In the genomic region with DNA sequence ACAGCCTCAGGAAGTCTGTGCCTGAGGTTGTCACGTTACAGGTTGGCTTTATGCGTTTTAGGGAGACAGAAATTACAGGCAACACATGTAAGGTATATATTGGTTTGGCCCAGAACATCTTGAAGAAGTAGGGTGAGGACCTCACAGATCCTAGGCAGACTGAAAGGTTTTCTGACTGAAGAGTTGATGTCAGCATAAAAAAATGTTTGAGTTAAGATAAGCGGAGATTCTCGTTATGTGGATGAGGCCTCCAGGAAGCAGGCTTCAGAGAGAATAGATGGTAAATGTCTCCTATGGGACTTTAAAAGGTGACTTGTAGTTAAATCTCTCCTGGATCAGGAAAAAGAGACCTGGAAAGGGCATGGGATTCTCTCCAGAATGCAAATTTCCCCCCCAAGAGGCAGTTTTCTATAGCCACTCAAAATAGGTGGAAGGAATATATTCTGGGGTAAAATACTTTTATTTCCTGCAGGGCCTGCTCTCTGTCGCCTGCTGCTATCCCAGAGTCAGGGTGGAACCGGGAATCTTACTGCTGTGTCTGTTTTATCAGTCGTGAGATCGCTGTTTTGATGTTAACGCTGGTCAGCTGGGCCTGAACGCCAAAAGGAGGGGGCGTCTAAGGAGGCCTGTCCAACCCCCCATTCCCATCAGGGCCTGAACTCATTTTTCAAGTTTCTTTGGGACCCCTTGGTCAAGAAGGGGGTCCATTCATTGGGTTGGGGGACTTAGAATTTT, we compare ENCODE assay signal across 21 cellular contexts.
A peak's percentile ranks its signal among the peaks of the same experiment; 100 is the strongest.
DNase-seq lines count a peak whose midpoint lies in the region; ATAC-seq, FAIRE-seq and TF ChIP-seq lines count a peak whose summit lies in the region.
"Had no signal": no experiment of that assay in that cellular context is flagged by ENCODE, and none has a peak within 500 bp of the region (broad histone marks: within the 10 kb centered on the region; RNA-seq: fewer than 3 reads in every experiment).

No MANE protein-coding gene starts in this region.

- H3K4me1 Mint-ChIP-seq in natural killer cell: peaks cover 52 to 65% of the 10 kb centered on the region in 2 donors

- no peaks in the 10 kb centered on the region for H3K27me3 Mint-ChIP-seq in natural killer cell (ENCODE audit: low read depth in 2 of 2)
- H3K27me3 Mint-ChIP-seq: central memory CD8-positive, alpha-beta T cell had no signal

- FAIRE-seq in A549 (lab: Jason Lieb, UNC): no peak

- ATAC-seq in A549 (no peak), natural killer cell (no peak), HG02884 (IDR thresholded peaks at IDR 0.05; ENCODE audit: unreplicated experiment) (no peak)
- ATAC-seq: heart right ventricle; right lobe of liver; SK-N-SH treated with all-trans-retinoic acid at 6 μM for 48 hours; stimulated activated effector memory CD8-positive, alpha-beta T cell treated with anti-CD3 and anti-CD28 coated beads, Interleukin-12 subunit alpha, Interleukin-12 subunit beta, amount 100 ng/mL, for 72 hours had no signal

- TF ChIP-seq RAD21 in A549 (conservative IDR thresholded peaks at IDR 0.05 in 1 of 2, IDR thresholded peaks at IDR 0.05 in 1 of 2): no peak

- CTCF ChIA-PET in A549 (lab: Yijun Ruan, JAX) (no interaction called here), HEK293 (lab: Yijun Ruan, JAX) (interaction anchor here (0.6 kb wide), 1 partner anchor 14 kb away, joined by 3 read pairs; no protein-coding TSS in a partner anchor)

- no peaks in the 10 kb centered on the region for H3K36me3 ChIP-seq in HEK293 (ENCODE audit: control insufficient read depth in 2 of 2, insufficient read depth in 1 of 2, low read length in 2 of 2)
- H3K36me3 ChIP-seq: heart right ventricle, right lobe of liver had no signal

- TF ChIP-seq CTCF in A549 (IDR thresholded peaks at IDR 0.05): no peak
- TF ChIP-seq CTCF in HEK293 (tag by site-specific recombination; IDR thresholded peaks at IDR 0.05): no peak
- TF ChIP-seq CTCF in coronary artery (IDR thresholded peaks at IDR 0.05): no peak
- no peak for TF ChIP-seq CTCF in natural killer cell (IDR thresholded peaks at IDR 0.05)
- no peak for TF ChIP-seq CTCF in GM20000 (IDR thresholded peaks at IDR 0.05; ENCODE audit: extremely low read depth, missing control alignments)

- H3K9me3 ChIP-seq in A549 (no peaks in the 10 kb centered on the region), HEK293 (ENCODE audit: control insufficient read depth, insufficient read depth, low read depth, low read length) (no peaks in the 10 kb centered on the region)
- H3K9me3 ChIP-seq: heart right ventricle, right lobe of liver had no signal

- H3K4me3 ChIP-seq in A549: no peak overlapping the region
- H3K4me3 ChIP-seq in HEK293 (ENCODE audit: low read depth, low read length): no peak overlapping the region
- no peak overlapping the region for H3K4me3 ChIP-seq in coronary artery
- H3K4me3 ChIP-seq: right lobe of liver had no signal

- peaks cover 20% of the 10 kb centered on the region; the same call in 2 of the 3 replicates for H3K4me1 ChIP-seq in A549
- H3K4me1 ChIP-seq in HEK293 (ENCODE audit: control insufficient read depth, insufficient read depth, low read length): peaks cover 3% of the 10 kb centered on the region; the same call in 1 of the 2 replicates

- TF ChIP-seq POLR2A in A549 (IDR thresholded peaks at IDR 0.05; ENCODE audit: low read length): no peak

- peak overlapping the region; percentile 63 for H3K4me3 Mint-ChIP-seq in natural killer cell
- H3K4me3 Mint-ChIP-seq: central memory CD8-positive, alpha-beta T cell; H9; stimulated activated effector memory CD8-positive, alpha-beta T cell treated with anti-CD3 and anti-CD28 coated beads, Interleukin-12 subunit alpha, Interleukin-12 subunit beta, amount 100 ng/mL, for 72 hours had no signal

- 91% methylated on average over 11 of the region's 11 CpGs for WGBS in A549 (ENCODE audit: missing lambda C conversion rate)

- no peak for TF ChIP-seq EP300 in A549 (IDR thresholded peaks at IDR 0.05)

- POLR2A ChIA-PET in A549 (lab: Yijun Ruan, JAX) (no interaction called here), HEK293 (lab: Yijun Ruan, JAX) (no interaction called here)

- no peaks in the 10 kb centered on the region for H3K36me3 Mint-ChIP-seq in natural killer cell
- H3K36me3 Mint-ChIP-seq: stimulated activated effector memory CD8-positive, alpha-beta T cell treated with anti-CD3 and anti-CD28 coated beads, Interleukin-12 subunit alpha, Interleukin-12 subunit beta, amount 100 ng/mL, for 72 hours had no signal

- DNase-seq in A549 (ENCODE audit: low read depth in 1 of 2, low spot score in 1 of 2) (no peak), coronary artery (ENCODE audit: low spot score) (peak; percentile 28), natural killer cell (no peak), GM20000 (ENCODE audit: low spot score) (no peak), NCI-H2227 (lab: John Stamatoyannopoulos, UW; ENCODE audit: unreplicated experiment) (no peak), NCI-H446 treated with DMSO at 0.1 percent for 48 hours (lab: John Stamatoyannopoulos, UW) (no peak)
- DNase-seq: DMS53; H9; KG1; NCI-H1417 treated with DMSO at 0.1 percent for 48 hours; NCI-H510A treated with DMSO at 0.1 percent for 48 hours; OCI-M1; stimulated activated CD4-positive, alpha-beta T cell treated with anti-CD3 and anti-CD28 coated beads, Interleukin-4, amount 100 ng/mL, for 4 hours had no signal

- H3K4me2 ChIP-seq in A549: no peak overlapping the region

- H3K27ac ChIP-seq in A549 (no peak overlapping the region), HEK293 (ENCODE audit: extremely low read depth, low read depth, low read length) (no peak overlapping the region), coronary artery (no peak overlapping the region)
- H3K27ac ChIP-seq: right lobe of liver had no signal

- H3K9me3 Mint-ChIP-seq in natural killer cell: no peaks in the 10 kb centered on the region
- H3K9me3 Mint-ChIP-seq: activated naive CD4-positive, alpha-beta T cell treated with anti-CD3 and anti-CD28 coated beads, Interleukin-2, amount 50 U/mL, for 72 hours; central memory CD8-positive, alpha-beta T cell; H9; stimulated activated effector memory CD8-positive, alpha-beta T cell treated with anti-CD3 and anti-CD28 coated beads, Interleukin-12 subunit alpha, Interleukin-12 subunit beta, amount 100 ng/mL, for 72 hours had no signal

- intact Hi-C loops in natural killer cell (cut with micrococcal nuclease): no loop called here

- H3K27ac Mint-ChIP-seq in natural killer cell: peak overlapping the region; percentile 83 to 84
- H3K27ac Mint-ChIP-seq: stimulated activated effector memory CD8-positive, alpha-beta T cell treated with anti-CD3 and anti-CD28 coated beads, Interleukin-12 subunit alpha, Interleukin-12 subunit beta, amount 100 ng/mL, for 72 hours had no signal

TF ChIP-seq in A549, 52 proteins besides CTCF, POLR2A, EP300 and RAD21:
- TF ChIP-seq CBX8 (IDR thresholded peaks at IDR 0.05): no peak
- peak; percentile 49 for TF ChIP-seq MAFK (IDR thresholded peaks at IDR 0.05; ENCODE audit: partially characterized antibody)

TF ChIP-seq in HEK293, 187 proteins besides CTCF, POLR2A, EP300 and RAD21:
- TF ChIP-seq ZNF677 (tag by site-specific recombination; IDR thresholded peaks at IDR 0.05) (no peak), GLIS1 (tag by site-specific recombination; IDR thresholded peaks at IDR 0.05) (peak; percentile 18)
